Comparison of ENCODE assay signal across 15 cellular contexts in genomic region chr5:179275381-179275878, GRCh38.
A peak's percentile ranks its signal among the peaks of the same experiment; 100 is the strongest.
DNase-seq lines count a peak whose midpoint lies in the region; ATAC-seq and TF ChIP-seq lines count a peak whose summit lies in the region.
"Had no signal": no experiment of that assay in that cellular context is flagged by ENCODE, and none has a peak within 500 bp of the region (broad histone marks: within the 10 kb centered on the region; RNA-seq: fewer than 3 reads in every experiment).

No MANE protein-coding gene starts in this region.

- H3K9ac ChIP-seq in colonic mucosa (ENCODE audit: low read depth in 2 of 2, low read length in 2 of 2): peak overlapping the region in 1 of 2 donors; percentile 60
- peak overlapping the region; percentile 87 for H3K9ac ChIP-seq in skeletal muscle satellite cell (ENCODE audit: low read depth, low read length)

- 0 out of 2 replicates have a peak overlapping the region, but pooled peaks have one; percentile 4 for H3K4me3 ChIP-seq in HFF-Myc (replicated peaks; ENCODE audit: low read depth, low read length)
- H3K4me3 ChIP-seq in colonic mucosa: no peak overlapping the region
- H3K4me3 ChIP-seq in lower lobe of right lung: no peak overlapping the region
- H3K4me3 ChIP-seq in skeletal muscle satellite cell (ENCODE audit: low read length): peak overlapping the region; percentile 54

- H3K9me3 ChIP-seq in colonic mucosa (no peaks in the 10 kb centered on the region), lower lobe of right lung (no peaks in the 10 kb centered on the region), skeletal muscle satellite cell (replicated peaks; ENCODE audit: low read length) (no peaks in the 10 kb centered on the region)

- DNase-seq in HFF-Myc (ENCODE audit: extremely low read depth, low read depth): no peak
- no peak for DNase-seq in colonic mucosa
- peak; percentile 45 for DNase-seq in lower lobe of right lung
- DNase-seq in activated gamma-delta T cell treated with Interleukin-2 at 50 U/mL for 16 hours: no peak
- DNase-seq in cerebellar nuclear complex (lab: John Stamatoyannopoulos, UW): no peak
- DNase-seq: activated CD4-positive, alpha-beta memory T cell treated with anti-CD3 and anti-CD28 coated beads for 36 hours; activated effector memory CD4-positive, alpha-beta T cell treated with Interleukin-2 at 50 U/mL for 16 hours; central memory CD4-positive, alpha-beta T cell; DND-41; naive thymus-derived CD4-positive, alpha-beta T cell; NCI-H1105 treated with DMSO at 0.1 percent for 48 hours; NCI-H526 had no signal

- intact Hi-C loops in colonic mucosa (cut with DNase I) (no loop called here), lower lobe of right lung (cut with DNase I) (no loop called here)

- peak; percentile 20 to 28 for ATAC-seq in lower lobe of right lung
- no peak for ATAC-seq in GM21723 (IDR thresholded peaks at IDR 0.05; ENCODE audit: unreplicated experiment)
- ATAC-seq in GM19467 (IDR thresholded peaks at IDR 0.05; ENCODE audit: unreplicated experiment): no peak
- ATAC-seq: naive thymus-derived CD4-positive, alpha-beta T cell had no signal

- H3K36me3 ChIP-seq in colonic mucosa (no peaks in the 10 kb centered on the region), lower lobe of right lung (peaks cover 3% of the 10 kb centered on the region), skeletal muscle satellite cell (ENCODE audit: insufficient read depth, low read length) (peaks cover 19% of the 10 kb centered on the region)

- H3K4me1 ChIP-seq in colonic mucosa (no peaks in the 10 kb centered on the region), lower lobe of right lung (peaks cover 51% of the 10 kb centered on the region), skeletal muscle satellite cell (ENCODE audit: control insufficient read depth, insufficient read depth, low read length) (peaks cover 81% of the 10 kb centered on the region)

- TF ChIP-seq CTCF in HFF-Myc (IDR thresholded peaks at IDR 0.05; ENCODE audit: low read depth, low read length, missing control alignments) (no peak), colonic mucosa (IDR thresholded peaks at IDR 0.05) (no peak), lower lobe of right lung (IDR thresholded peaks at IDR 0.05) (no peak)

- no peaks in the 10 kb centered on the region for H3K27me3 ChIP-seq in colonic mucosa
- no peaks in the 10 kb centered on the region for H3K27me3 ChIP-seq in lower lobe of right lung (ENCODE audit: low read depth)
- no peaks in the 10 kb centered on the region for H3K27me3 ChIP-seq in skeletal muscle satellite cell (ENCODE audit: control insufficient read depth, insufficient read depth, low read length)

- H3K27ac ChIP-seq in colonic mucosa: peak overlapping the region; percentile 50
- peak overlapping the region; percentile 75 for H3K27ac ChIP-seq in lower lobe of right lung

- peak overlapping the region; percentile 72 for H3K4me2 ChIP-seq in skeletal muscle satellite cell (ENCODE audit: low read length)

Comparison
In these comparisons a context has a peak if more than half of its experiments do, and no peak if none do; other contexts are left out.
1. H3K4me3 ChIP-seq: peak in HFF-Myc (single experiment) and skeletal muscle satellite cell (single experiment); none in colonic mucosa (single experiment) and lower lobe of right lung (single experiment).
2. ATAC-seq: peak in lower lobe of right lung (2 of 2); none in GM21723 (single experiment) and GM19467 (single experiment).